ENCODE assay signal across 9 cellular contexts in genomic region chr11:8262552-8263108, GRCh38. TPM values are rescaled to one million over a fixed set of nuclear protein-coding genes. Genes with fewer than 3 reads are reported as not detected.
DNase-seq lines count a peak whose midpoint lies in the region; ATAC-seq, FAIRE-seq and TF ChIP-seq lines count a peak whose summit lies in the region.
"Had no signal": no experiment of that assay in that cellular context is flagged by ENCODE, and none has a peak within 500 bp of the region (broad histone marks: within the 10 kb centered on the region; RNA-seq: fewer than 3 reads in every experiment).

No MANE protein-coding gene starts in this region.

- no peaks in the 10 kb centered on the region for H3K9me3 ChIP-seq in BE2C
- no peaks in the 10 kb centered on the region for H3K9me3 ChIP-seq in OCI-LY3 (ENCODE audit: insufficient read depth, low read length)
- H3K9me3 ChIP-seq in HepG2 (ENCODE audit: low read length) = no peaks in the 10 kb centered on the region

- no TSS peak for BruUV-seq in HepG2 (replicated peaks; lab: Mats Ljungman, UMichigan)

- H3K27me3 ChIP-seq in BE2C = peaks cover 11% of the 10 kb centered on the region
- H3K27me3 ChIP-seq in OCI-LY3 (ENCODE audit: low read depth, low read length) = peaks cover 21% of the 10 kb centered on the region; the same call in 1 of the 2 replicates
- H3K27me3 ChIP-seq in HepG2 (ENCODE audit: control insufficient read depth in 1 of 2, insufficient read depth in 2 of 2, low read length in 2 of 2) = peaks cover 12 to 88% of the 10 kb centered on the region in 2 experiments

- TF ChIP-seq CTCF in BE2C (IDR thresholded peaks at IDR 0.05; ENCODE audit: low read depth, low read length) (no peak), OCI-LY3 (IDR thresholded peaks at IDR 0.05; ENCODE audit: low read depth, low read length) (no peak), coronary artery (IDR thresholded peaks at IDR 0.05) (no peak), HepG2 (CRISPR knock-in tag; IDR thresholded peaks at IDR 0.05) (no peak)

- no peaks in the 10 kb centered on the region for H3K79me2 ChIP-seq in OCI-LY3 (ENCODE audit: low read length)
- H3K79me2 ChIP-seq in HepG2 (ENCODE audit: insufficient read depth, low read length) = no peaks in the 10 kb centered on the region

- H3K4me1 ChIP-seq in BE2C = no peaks in the 10 kb centered on the region
- H3K4me1 ChIP-seq in OCI-LY3 (ENCODE audit: low read length) = 0 out of 2 replicates have a peak, but pooled peaks cover 3% of the 10 kb centered on the region
- H3K4me1 ChIP-seq in HepG2 (ENCODE audit: insufficient read depth, low read length) = no peaks in the 10 kb centered on the region

- TF ChIP-seq POLR2A in HepG2 (IDR thresholded peaks at IDR 0.05; ENCODE audit: insufficient read depth in 1 of 2, low read depth in 2 of 2, low read length in 2 of 2) = no peak

- H3K27ac ChIP-seq in OCI-LY3 (ENCODE audit: low read length) (no peak overlapping the region), coronary artery (no peak overlapping the region), HepG2 (ENCODE audit: extremely low read length, insufficient read depth, low read length) (no peak overlapping the region)

- CTCF ChIA-PET in HepG2 (lab: Yijun Ruan, JAX; ENCODE audit: low intra/inter-chr PET ratio, low total read pairs) = interaction anchor here (3.0 kb wide), 1 partner anchor 37 kb away, joined by 12 read pairs; no protein-coding TSS in a partner anchor

- H3K4me2 ChIP-seq in OCI-LY3 (ENCODE audit: low read length) = peak overlapping the region; percentile 73
- peak overlapping the region; percentile 32; the same call in 1 of the 2 replicates for H3K4me2 ChIP-seq in HepG2 (ENCODE audit: low read depth, low read length)

- H4K20me1 ChIP-seq in OCI-LY3 (ENCODE audit: insufficient read depth, low read length) (no peaks in the 10 kb centered on the region), HepG2 (ENCODE audit: insufficient read depth, low read length) (0 out of 2 replicates have a peak, but pooled peaks cover 2% of the 10 kb centered on the region)

- WGBS in HepG2 (ENCODE audit: low lambda C conversion rate) = no CpG with 5 or more reads among the region's 66 CpGs

- ATAC-seq in GM21390 (IDR thresholded peaks at IDR 0.05; ENCODE audit: unreplicated experiment) = peak; percentile 49
- peak; percentile 48 for ATAC-seq in HepG2
- peak; percentile 32 for ATAC-seq in stimulated activated naive CD8-positive, alpha-beta T cell treated with anti-CD3 and anti-CD28 coated beads, Interleukin-15, Interleukin-2, amounts not matched to agents 100 U/mL and 50 U/mL, for 24 hours
- no peak for ATAC-seq in HG03565 (IDR thresholded peaks at IDR 0.05; ENCODE audit: unreplicated experiment)
- ATAC-seq: HCT116 had no signal

- no peaks in the 10 kb centered on the region for H3K36me3 ChIP-seq in BE2C
- no peaks in the 10 kb centered on the region for H3K36me3 ChIP-seq in OCI-LY3 (replicated peaks; ENCODE audit: low read depth, low read length)
- H3K36me3 ChIP-seq in HepG2 (replicated peaks in 1 of 2; ENCODE audit: control insufficient read depth in 1 of 2, insufficient read depth in 2 of 2, low read length in 2 of 2) = no peaks in the 10 kb centered on the region

- in situ Hi-C loops in HepG2 (cut with HindIII; ENCODE audit: extremely low pct_ligation_motif_present, low pct_unique_long_range_greater_than_20kb) = loop anchor here (5.0 to 10.0 kb wide), 2 partner anchors 35 to 258 kb away; no protein-coding TSS in a partner anchor

- POLR2A ChIA-PET in HepG2 (lab: Yijun Ruan, JAX) = no interaction called here

- FAIRE-seq in HepG2 (lab: Jason Lieb, UNC) = no peak

- peak overlapping the region; percentile 52 for H3K4me3 ChIP-seq in BE2C (ENCODE audit: low read depth, low read length)
- H3K4me3 ChIP-seq in OCI-LY3 (ENCODE audit: low read length) = peak overlapping the region; percentile 73
- peak overlapping the region; percentile 76 for H3K4me3 ChIP-seq in coronary artery
- H3K4me3 ChIP-seq in HepG2 (replicated peaks in 1 of 3; ENCODE audit: insufficient read depth in 1 of 3, low read depth in 2 of 3, low read length in 3 of 3) = peak overlapping the region in 1 of 3 experiments; percentile 23; a peak in 1 of 6 replicates

- no peak for TF ChIP-seq RAD21 in HepG2 (CRISPR knock-in tag; IDR thresholded peaks at IDR 0.05)

- TF ChIP-seq EP300 in HepG2 (IDR thresholded peaks at IDR 0.05; ENCODE audit: low read depth in 2 of 2, low read length in 2 of 2) (no peak), HepG2 (CRISPR knock-in tag; IDR thresholded peaks at IDR 0.05; ENCODE audit: borderline replicate concordance) (no peak)

- DNase-seq in BE2C (peak; percentile 52), coronary artery (ENCODE audit: low spot score) (peak; percentile 71), HepG2 (ENCODE audit: low spot score) (no peak), SW480 (ENCODE audit: low spot score) (no peak)
- peak; percentile 31 for DNase-seq in stimulated activated naive CD8-positive, alpha-beta T cell treated with anti-CD3 and anti-CD28 coated beads, Interleukin-15, Interleukin-2, amounts not matched to agents 100 U/mL and 50 U/mL, for 24 hours

- H3K9ac ChIP-seq in OCI-LY3 (ENCODE audit: low read length) (peak overlapping the region; percentile 37; the same call in 1 of the 2 replicates), HepG2 (ENCODE audit: insufficient read depth, low read depth, low read length) (no peak overlapping the region)

- intact Hi-C loops in HepG2 (cut with micrococcal nuclease; ENCODE audit: unreplicated experiment) = no loop called here

- H2AFZ ChIP-seq in OCI-LY3 (ENCODE audit: low read depth, low read length) (no peak overlapping the region), HepG2 (ENCODE audit: low read length) (no peak overlapping the region)

TF ChIP-seq in HepG2, 621 proteins besides CTCF, POLR2A, EP300 and RAD21 (continues in another document):
- TF ChIP-seq ZBTB21 (CRISPR knock-in tag; IDR thresholded peaks at IDR 0.05) (no peak), ZNF121 (CRISPR knock-in tag; IDR thresholded peaks at IDR 0.05) (no peak), EZH2 (conservative IDR thresholded peaks at IDR 0.05; ENCODE audit: low read depth, low read length) (peak; percentile 22; the same call in 1 of the 2 replicates), ERF (CRISPR knock-in tag; IDR thresholded peaks at IDR 0.05) (no peak), FUBP1 (CRISPR knock-in tag; IDR thresholded peaks at IDR 0.05; ENCODE audit: borderline replicate concordance) (no peak), ZNF280B (CRISPR knock-in tag; IDR thresholded peaks at IDR 0.05; ENCODE audit: borderline replicate concordance) (no peak), ZNF775 (CRISPR knock-in tag; IDR thresholded peaks at IDR 0.05; ENCODE audit: borderline replicate concordance) (no peak), SP2 (CRISPR knock-in tag; IDR thresholded peaks at IDR 0.05) (no peak), SETDB1 (CRISPR knock-in tag; IDR thresholded peaks at IDR 0.05; ENCODE audit: borderline replicate concordance) (no peak), SIX4 (CRISPR knock-in tag; IDR thresholded peaks at IDR 0.05) (no peak)

RNA-seq across cellular contexts. Expression of gene LMO1, which starts 1.0 kb away (rescaled TPM):
- polyA plus RNA-seq in BE2C (2012; ENCODE audit: insufficient read depth, insufficient read length, low read depth) = 4.4 TPM
- not detected in 2 replicates for total RNA-seq in HepG2 (2016; rRNA removed; fragmentation: Illumina TruSeq; extraction: Trizol)
- total RNA-seq in HepG2 (2016; cell fraction: cytosol; rRNA removed; fragmentation: Illumina TruSeq; extraction: Trizol; ENCODE audit: low read depth) = not detected in 2 replicates
- not detected in 2 replicates for total RNA-seq in HepG2 (2016; cell fraction: insoluble cytoplasmic fraction; rRNA removed; fragmentation: Illumina TruSeq; extraction: Trizol)
- total RNA-seq in HepG2 (2016; cell fraction: membrane; rRNA removed; fragmentation: Illumina TruSeq; extraction: Trizol) = not detected in 2 replicates
- not detected in 2 replicates for total RNA-seq in HepG2 (2016; cell fraction: nucleus; rRNA removed; fragmentation: Illumina TruSeq; extraction: Trizol)
- polyA plus RNA-seq in HepG2 (2011; rRNA removed) = not detected in 2 replicates
- not detected in 2 replicates for polyA plus RNA-seq in HepG2 (2011; cell fraction: cytosol; rRNA removed)
- polyA plus RNA-seq in HepG2 (2011; cell fraction: nucleus; rRNA removed) = not detected in 2 replicates
- not detected in 2 replicates for polyA plus RNA-seq in HepG2 (2012)
- not detected in 2 replicates for polyA plus RNA-seq in HepG2 (2016; cell fraction: cytosol; fragmentation: Illumina TruSeq; extraction: Trizol; ENCODE audit: low read depth)
- not detected in 2 replicates for polyA plus RNA-seq in HepG2 (2016; cell fraction: insoluble cytoplasmic fraction; fragmentation: Illumina TruSeq; extraction: Trizol; ENCODE audit: low read depth)
- not detected in 2 replicates for polyA plus RNA-seq in HepG2 (2016; cell fraction: membrane; fragmentation: Illumina TruSeq; extraction: Trizol; ENCODE audit: low read depth)
- not detected in 2 replicates for polyA plus RNA-seq in HepG2 (2016; cell fraction: nucleus; fragmentation: Illumina TruSeq; extraction: Trizol; ENCODE audit: insufficient read depth, low read depth)
- 1.9 TPM in 1 of 2 replicates, not detected in the other for polyA minus RNA-seq in HepG2 (2011; rRNA and poly(A)+ RNA removed; ENCODE audit: low replicate concordance)
- not detected in 2 replicates for polyA minus RNA-seq in HepG2 (2011; cell fraction: cytosol; rRNA and poly(A)+ RNA removed)
- polyA minus RNA-seq in HepG2 (2011; cell fraction: nucleus; rRNA and poly(A)+ RNA removed) = not detected in 2 replicates

Comparison
In these comparisons a context has a peak if more than half of its experiments do, and no peak if none do; other contexts are left out.
1. DNase-seq: peak in BE2C (single experiment), coronary artery (single experiment) and stimulated activated naive CD8-positive, alpha-beta T cell treated with anti-CD3 and anti-CD28 coated beads, Interleukin-15, Interleukin-2, amounts not matched to agents 100 U/mL and 50 U/mL, for 24 hours (single experiment); none in HepG2 (single experiment) and SW480 (single experiment).